Comparison of ENCODE assay signal across 24 cellular contexts in the genomic region with DNA sequence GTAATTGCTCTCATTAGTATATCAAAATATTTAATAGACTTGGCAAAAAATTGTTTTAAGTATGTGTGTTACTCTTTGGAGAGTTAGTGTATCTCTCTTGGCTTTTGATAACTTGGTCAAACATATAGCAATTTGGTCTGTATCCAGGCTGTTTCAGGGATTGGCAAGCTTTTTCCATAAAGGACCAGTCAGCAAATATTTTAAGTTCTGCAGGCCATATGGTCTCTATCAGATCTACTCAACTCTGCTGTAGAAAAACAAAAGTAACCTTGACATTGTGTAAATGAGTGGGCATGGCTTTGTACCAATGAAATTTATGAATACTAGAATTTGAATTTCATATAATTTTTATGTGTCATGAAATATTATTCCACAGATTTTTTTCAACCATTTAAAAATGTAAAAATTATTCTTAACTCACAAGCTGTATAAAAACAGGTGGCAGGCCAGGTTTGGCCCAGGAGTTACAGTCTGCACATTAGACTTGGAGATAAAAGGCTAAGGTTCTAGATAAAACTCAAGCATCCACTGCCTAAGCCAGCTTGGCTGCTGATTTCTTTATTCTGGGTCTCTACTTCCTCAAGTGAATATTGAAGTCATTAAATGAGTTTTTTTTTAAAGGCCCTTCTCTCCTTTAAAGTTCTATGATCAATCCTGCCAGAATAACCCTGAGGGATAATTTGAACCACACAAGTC.
"Had no signal": no experiment of that assay in that cellular context is flagged by ENCODE, and none has a peak within 500 bp of the region (broad histone marks: within the 10 kb centered on the region; RNA-seq: fewer than 3 reads in every experiment).

No MANE protein-coding gene starts in this region.

- H2AFZ ChIP-seq: hepatocyte, neural progenitor cell had no signal

- DNase-seq: activated B cell treated with CpG ODN at 0.5 μM for 24 hours; activated CD4-positive, alpha-beta memory T cell treated with anti-CD3 and anti-CD28 coated beads for 36 hours; activated CD4-positive, alpha-beta T cell treated with anti-CD3 and anti-CD28 coated beads for 36 hours; activated CD8-positive, alpha-beta memory T cell treated with anti-CD3 and anti-CD28 coated beads, Interleukin-2, amount 10 ng/mL, durations not matched to agents 7 days and 5 days; activated effector memory CD4-positive, alpha-beta T cell treated with Interleukin-2 at 50 U/mL for 16 hours; activated naive CD4-positive, alpha-beta T cell treated with anti-CD3 and anti-CD28 coated beads for 36 hours; aorta; caudate nucleus; effector CD4-positive, alpha-beta T cell; foreskin melanocyte; kidney glomerular epithelial cell; left lung; naive thymus-derived CD4-positive, alpha-beta T cell; sigmoid colon; stimulated activated CD4-positive, alpha-beta T cell treated with anti-CD3 and anti-CD28 coated beads, Interleukin-4, amount 100 ng/mL, for 1 hour; stimulated activated naive CD4-positive, alpha-beta T cell; substantia nigra; T-helper 9 cell; thyroid gland; upper lobe of right lung had no signal

- H3K9ac ChIP-seq: neural progenitor cell had no signal

- H3K4me1 Mint-ChIP-seq: neural progenitor cell had no signal

- H3K36me3 ChIP-seq: neural progenitor cell had no signal

- H3K79me2 ChIP-seq: hepatocyte had no signal

- H3K27me3 ChIP-seq: hepatocyte, left lung, neural progenitor cell, sigmoid colon, thyroid gland, upper lobe of right lung had no signal

- H3K27me3 Mint-ChIP-seq: activated B cell treated with CpG ODN at 0.5 μM for 24 hours, brain had no signal

- H3K27ac Mint-ChIP-seq: activated B cell treated with CpG ODN at 0.5 μM for 24 hours; activated CD8-positive, alpha-beta memory T cell treated with anti-CD3 and anti-CD28 coated beads, Interleukin-2, amount 10 ng/mL, durations not matched to agents 7 days and 5 days; activated naive CD4-positive, alpha-beta T cell treated with anti-CD3 and anti-CD28 coated beads for 36 hours; dendritic cell treated with granulocyte-macrophage colony-stimulating factor and Interleukin-4, amounts not matched to agents 40 ng/mL and 50 ng/mL, for 4 days; naive thymus-derived CD4-positive, alpha-beta T cell; neural progenitor cell had no signal

- H3K9me3 ChIP-seq: left lung, sigmoid colon, thyroid gland, upper lobe of right lung had no signal

- H3K4me2 ChIP-seq: hepatocyte, neural progenitor cell had no signal

- H3K9me3 Mint-ChIP-seq: activated B cell treated with CpG ODN at 0.5 μM for 24 hours; activated CD4-positive, alpha-beta memory T cell treated with anti-CD3 and anti-CD28 coated beads for 36 hours; activated naive CD4-positive, alpha-beta T cell treated with anti-CD3 and anti-CD28 coated beads for 36 hours; brain; dendritic cell treated with granulocyte-macrophage colony-stimulating factor and Interleukin-4, amounts not matched to agents 40 ng/mL and 50 ng/mL, for 4 days; naive thymus-derived CD4-positive, alpha-beta T cell; neural progenitor cell had no signal

- H3K4me1 ChIP-seq: left lung, sigmoid colon, thyroid gland, upper lobe of right lung had no signal

- ATAC-seq: activated CD4-positive, alpha-beta T cell treated with anti-CD3 and anti-CD28 coated beads for 36 hours; activated CD8-positive, alpha-beta memory T cell treated with anti-CD3 and anti-CD28 coated beads, Interleukin-2, amount 10 ng/mL, durations not matched to agents 7 days and 5 days; left lung; naive thymus-derived CD4-positive, alpha-beta T cell; upper lobe of right lung had no signal

- H3K27ac ChIP-seq: hepatocyte, left lung, neural progenitor cell, sigmoid colon, thyroid gland, upper lobe of right lung had no signal

- H3K4me3 Mint-ChIP-seq: activated B cell treated with CpG ODN at 0.5 μM for 24 hours; activated CD4-positive, alpha-beta memory T cell treated with anti-CD3 and anti-CD28 coated beads for 36 hours; activated CD4-positive, alpha-beta T cell treated with anti-CD3 and anti-CD28 coated beads for 36 hours; activated CD8-positive, alpha-beta memory T cell treated with anti-CD3 and anti-CD28 coated beads, Interleukin-2, amount 10 ng/mL, durations not matched to agents 7 days and 5 days; activated naive CD4-positive, alpha-beta T cell treated with anti-CD3 and anti-CD28 coated beads for 36 hours; brain; dendritic cell treated with granulocyte-macrophage colony-stimulating factor and Interleukin-4, amounts not matched to agents 40 ng/mL and 50 ng/mL, for 4 days; neural progenitor cell had no signal

- H3K4me3 ChIP-seq: hepatocyte, left lung, neural progenitor cell, sigmoid colon, thyroid gland, upper lobe of right lung had no signal
